In genomic region chr5:55540024-55540423, GRCh38 we compare ENCODE assay signal across 13 cellular contexts. TPM values are rescaled to one million over a fixed set of nuclear protein-coding genes. Genes with fewer than 3 reads are reported as not detected.
DNase-seq lines count a peak whose midpoint lies in the region; ATAC-seq, FAIRE-seq and TF ChIP-seq lines count a peak whose summit lies in the region.
"Had no signal": no experiment of that assay in that cellular context is flagged by ENCODE, and none has a peak within 500 bp of the region (broad histone marks: within the 10 kb centered on the region; RNA-seq: fewer than 3 reads in every experiment).

No MANE protein-coding gene starts in this region.

- no peak for TF ChIP-seq RAD21 in GM12878 (IDR thresholded peaks at IDR 0.05; ENCODE audit: insufficient read depth, low read depth, low read length)

- H3K4me1 ChIP-seq in Karpas-422 (ENCODE audit: low read length) (peaks cover 27% of the 10 kb centered on the region), GM12878 (ENCODE audit: control insufficient read depth, insufficient read depth, low read length) (peaks cover 15% of the 10 kb centered on the region)

- DNase-seq in AG08396 (ENCODE audit: low spot score) (peak; percentile 40), Karpas-422 (no peak), GM12878 (ENCODE audit: low read depth, low spot score) (no peak), DMS79 (lab: John Stamatoyannopoulos, UW) (no peak), H4 (ENCODE audit: low spot score) (no peak)
- DNase-seq in stimulated activated CD4-positive, alpha-beta T cell treated with anti-CD3 and anti-CD28 coated beads, Interleukin-4, amount 100 ng/mL, for 24 hours, result no peak
- DNase-seq: activated CD4-positive, alpha-beta T cell treated with anti-CD3 and anti-CD28 coated beads, Interleukin-2, amount 50 U/mL, for 1 hour; heart right ventricle; NCI-H2029; stimulated activated CD4-positive, alpha-beta T cell treated with anti-CD3 and anti-CD28 coated beads, Interleukin-12 subunit alpha, Interleukin-12 subunit beta, amount 100 ng/mL, for 4 hours had no signal

- no TSS peak for BruUV-seq in GM12878 (replicated peaks; lab: Mats Ljungman, UMichigan)

- no peak overlapping the region for H2AFZ ChIP-seq in Karpas-422 (ENCODE audit: low read length)
- H2AFZ ChIP-seq in GM12878 (ENCODE audit: control insufficient read depth, low read depth, low read length), result no peak overlapping the region; the same call in 1 of the 2 replicates

- TF ChIP-seq EP300 in GM12878 (IDR thresholded peaks at IDR 0.05; ENCODE audit: borderline replicate concordance in 1 of 2, control insufficient read depth in 1 of 2, low read depth in 2 of 2, low read length in 2 of 2), result no peak

- ATAC-seq in GM18520 (IDR thresholded peaks at IDR 0.05; ENCODE audit: unreplicated experiment) (peak; percentile 43), GM12878 (peak; percentile 41), GM18873 (IDR thresholded peaks at IDR 0.05; ENCODE audit: low FRiP score, unreplicated experiment) (no peak)
- ATAC-seq: heart right ventricle, K562 had no signal

- H3K79me2 ChIP-seq in Karpas-422 (ENCODE audit: low read length) (no peaks in the 10 kb centered on the region), GM12878 (ENCODE audit: control insufficient read depth, insufficient read depth, low read length) (no peaks in the 10 kb centered on the region)

- H3K4me3 ChIP-seq in Karpas-422 (ENCODE audit: low read length), result no peak overlapping the region
- H3K4me3 ChIP-seq in GM12878, result no peak overlapping the region; the same call in 1 of the 2 replicates
- H3K4me3 ChIP-seq: heart right ventricle, K562 had no signal

- POLR2A ChIA-PET in GM12878 (lab: Charles Lee), result no interaction called here

- intact Hi-C loops in GM12878 (cut with micrococcal nuclease; ENCODE audit: unreplicated experiment), result no loop called here

- no peak for TF ChIP-seq POLR2A in GM12878 (IDR thresholded peaks at IDR 0.05; ENCODE audit: low read depth, low read length)

- H4K20me1 ChIP-seq in Karpas-422 (ENCODE audit: insufficient read depth, low read depth, low read length) (no peaks in the 10 kb centered on the region), GM12878 (ENCODE audit: control insufficient read depth, insufficient read depth) (no peaks in the 10 kb centered on the region)

- 0% methylated on average over 1 of the region's 1 CpG for WGBS in GM12878 (ENCODE audit: insufficient coverage, insufficient replicate concordance, low lambda C conversion rate, missing lambda C conversion rate)

- H3K27ac ChIP-seq in Karpas-422 (ENCODE audit: low read length) (no peak overlapping the region), GM12878 (ENCODE audit: control insufficient read depth, insufficient read depth) (no peak overlapping the region)

- RAD21 ChIA-PET in GM12878 (lab: Charles Lee; ENCODE audit: unreplicated experiment), result interaction anchor here (0.5 to 0.8 kb wide), 2 partner anchors 18 to 608 kb away, joined by 3 to 4 read pairs; no protein-coding TSS in a partner anchor

- CTCF ChIA-PET in GM12878 (lab: Yijun Ruan, JAX), result no interaction called here

- H3K4me2 ChIP-seq in Karpas-422 (ENCODE audit: low read depth, low read length, poor library complexity, severe bottlenecking), result peak overlapping the region; percentile 19
- H3K4me2 ChIP-seq in GM12878 (ENCODE audit: control insufficient read depth, insufficient read depth), result peak overlapping the region; percentile 26

- H3K27me3 ChIP-seq in Karpas-422 (ENCODE audit: low read length), result no peaks in the 10 kb centered on the region
- H3K27me3 ChIP-seq in GM12878 (replicated peaks in 1 of 2; ENCODE audit: control insufficient read depth in 2 of 2, insufficient read depth in 2 of 2, low read length in 1 of 2), result no peaks in the 10 kb centered on the region
- H3K27me3 ChIP-seq: heart right ventricle had no signal

- H3K36me3 ChIP-seq in Karpas-422 (ENCODE audit: insufficient read depth, low read length) (no peaks in the 10 kb centered on the region), GM12878 (ENCODE audit: control insufficient read depth in 2 of 2, insufficient read depth in 2 of 2, low read length in 1 of 2) (no peaks in the 10 kb centered on the region)
- H3K36me3 ChIP-seq: heart right ventricle had no signal

- SMC1A ChIA-PET in GM12878 (lab: Charles Lee; ENCODE audit: uncharacterized antibody, unreplicated experiment), result no interaction called here

- no peak for FAIRE-seq in GM12878 (lab: Jason Lieb, UNC)
- FAIRE-seq: K562 had no signal

- no peak overlapping the region for H3K9ac ChIP-seq in Karpas-422 (ENCODE audit: low read length)
- no peak overlapping the region for H3K9ac ChIP-seq in GM12878 (ENCODE audit: control insufficient read depth, insufficient read depth, low read length)

- no peak for TF ChIP-seq CTCF in GM12878 (IDR thresholded peaks at IDR 0.05 in 2 of 3, conservative IDR thresholded peaks at IDR 0.05 in 1 of 3; ENCODE audit: control insufficient read depth in 2 of 3, extremely low read depth in 1 of 3, insufficient read depth in 1 of 3, low read depth in 3 of 3, low read length in 3 of 3)

- H3K9me2 ChIP-seq in Karpas-422 (replicated peaks; ENCODE audit: insufficient read depth, low read length), result no peaks in the 10 kb centered on the region

- in situ Hi-C loops in GM12878 (cut with MboI), result no loop called here

- H3K9me3 ChIP-seq in Karpas-422 (ENCODE audit: low read length), result no peaks in the 10 kb centered on the region
- no peaks in the 10 kb centered on the region for H3K9me3 ChIP-seq in GM12878 (replicated peaks; ENCODE audit: control insufficient read depth, insufficient read depth, low read length)
- H3K9me3 ChIP-seq: heart right ventricle had no signal

TF ChIP-seq in GM12878, 131 proteins besides CTCF, POLR2A, EP300 and RAD21:
- TF ChIP-seq POU2F2 (IDR thresholded peaks at IDR 0.05; ENCODE audit: borderline replicate concordance, low read depth, low read length), result peak; percentile 80; the same call in 1 of the 3 replicates
- no peak for TF ChIP-seq FOXM1 (IDR thresholded peaks at IDR 0.05; ENCODE audit: low read depth, low read length)

RNA-seq across cellular contexts. Expression of gene PLPP1, which starts 5.3 kb away (rescaled TPM):
- 4.7 and 5.9 TPM in 2 replicates for total RNA-seq in Karpas-422 (2014; rRNA removed; shearing (Covaris generic); ENCODE audit: low replicate concordance)
- total RNA-seq in GM12878 (2013; cell fraction: nucleolus; rRNA removed), result 10.2 and 16.0 TPM in 2 replicates
- total RNA-seq in GM12878 (2014; rRNA removed), result 11.2 and 11.3 TPM in 2 replicates
- 6.2 and 7.7 TPM in 2 replicates for total RNA-seq in GM12878 (2014; rRNA removed; fragmentation: Illumina TruSeq; extraction: Trizol)
- total RNA-seq in GM12878 (2021), result 9.1 and 10.2 TPM in 2 replicates
- 1.9 TPM for polyA plus RNA-seq in GM12878 (2011; ENCODE audit: low read depth)
- 6.0 and 6.5 TPM in 2 replicates for polyA plus RNA-seq in GM12878 (2011; rRNA removed)
- polyA plus RNA-seq in GM12878 (2011; cell fraction: cytosol; rRNA removed), result 5.2 and 5.8 TPM in 2 replicates
- polyA plus RNA-seq in GM12878 (2011; cell fraction: nucleus; rRNA removed), result 3.5 and 3.6 TPM in 2 replicates
- polyA plus RNA-seq in GM12878 (2012), result 3.1 and 4.2 TPM in 2 replicates
- 9.7 and 10.6 TPM in 2 replicates for polyA plus RNA-seq in GM12878 (2014; fragmentation: Illumina TruSeq; extraction: Trizol)
- 1 to 10 TPM; 3.0 TPM for polyA plus RNA-seq in GM12878 (2014; fragmentation: Nextera tagmentation; extraction: Ambion mirVana)
- 7.7 and 9.8 TPM in 2 replicates for polyA plus RNA-seq in GM12878 (2014; rRNA removed)
- polyA plus RNA-seq in GM12878 (2016; fragmentation: Nextera tagmentation; extraction: Ambion mirVana), result 1 to 10 TPM; 7.5 to 8.6 TPM
- 6.6 and 7.5 TPM in 2 replicates for polyA minus RNA-seq in GM12878 (2011; rRNA and poly(A)+ RNA removed)
- 1.7 and 1.8 TPM in 2 replicates for polyA minus RNA-seq in GM12878 (2011; cell fraction: cytosol; rRNA and poly(A)+ RNA removed)
- polyA minus RNA-seq in GM12878 (2011; cell fraction: nucleus; rRNA and poly(A)+ RNA removed), result 5.0 and 7.0 TPM in 2 replicates
- 77.8 and 89.4 TPM in 2 replicates for total RNA-seq in H4 (2014; rRNA removed; shearing (Covaris generic))
